Comparison of ENCODE assay signal across 16 cellular contexts in genomic region chr15:92268900-92269299, GRCh38.
A peak's percentile ranks its signal among the peaks of the same experiment; 100 is the strongest.
DNase-seq lines count a peak whose midpoint lies in the region; ATAC-seq and TF ChIP-seq lines count a peak whose summit lies in the region.
"Had no signal": no experiment of that assay in that cellular context is flagged by ENCODE, and none has a peak within 500 bp of the region (broad histone marks: within the 10 kb centered on the region; RNA-seq: fewer than 3 reads in every experiment).

No MANE protein-coding gene starts in this region.

- H3K27ac ChIP-seq in lower lobe of right lung: no peak overlapping the region
- H3K27ac ChIP-seq in effector memory CD4-positive, alpha-beta T cell (ENCODE audit: insufficient read depth, low read length, poor library complexity, severe bottlenecking): no peak overlapping the region
- H3K27ac ChIP-seq: A549 had no signal

- H3K36me3 ChIP-seq in lower lobe of right lung: no peaks in the 10 kb centered on the region
- no peaks in the 10 kb centered on the region for H3K36me3 ChIP-seq in effector memory CD4-positive, alpha-beta T cell (ENCODE audit: control insufficient read depth, insufficient read depth, low read length)

- H3K4me3 ChIP-seq in lower lobe of right lung: no peak overlapping the region
- H3K4me3 ChIP-seq in effector memory CD4-positive, alpha-beta T cell (ENCODE audit: insufficient read depth, low read depth, low read length, poor library complexity, severe bottlenecking): no peak overlapping the region
- H3K4me3 ChIP-seq: A549 had no signal

- H3K4me1 ChIP-seq in lower lobe of right lung: no peaks in the 10 kb centered on the region
- H3K4me1 ChIP-seq in effector memory CD4-positive, alpha-beta T cell (ENCODE audit: control insufficient read depth, insufficient read depth, low read length, poor library complexity, severe bottlenecking): no peaks in the 10 kb centered on the region
- H3K4me1 ChIP-seq: A549 had no signal

- intact Hi-C loops in lower lobe of right lung (cut with DNase I): no loop called here

- ATAC-seq in lower lobe of right lung (peak; percentile 19 to 29), HG03039 (IDR thresholded peaks at IDR 0.05; ENCODE audit: unreplicated experiment) (no peak), HG03045 (IDR thresholded peaks at IDR 0.05; ENCODE audit: unreplicated experiment) (no peak)

- no peak for TF ChIP-seq CTCF in lower lobe of right lung (IDR thresholded peaks at IDR 0.05)

- DNase-seq in NCI-H2107 treated with DMSO at 0.1 percent for 48 hours (lab: John Stamatoyannopoulos, UW; ENCODE audit: unreplicated experiment) (peak; percentile 46), NCI-H2107 (lab: John Stamatoyannopoulos, UW) (no peak), NCI-H1694 treated with DMSO at 0.1 percent for 48 hours (lab: John Stamatoyannopoulos, UW) (peak; percentile 57), NCI-H69 (lab: John Stamatoyannopoulos, UW) (peak; percentile 10), lower lobe of right lung (no peak)
- DNase-seq in effector memory CD4-positive, alpha-beta T cell: no peak
- DNase-seq: GOT3; MM.1S; NCI-H1105 treated with DMSO at 0.1 percent for 48 hours; NK-92 treated with Interleukin-12 subunit alpha and Interleukin-12 subunit beta, amount 100 ng/mL, for 24 hours; OCI-M1; RPMI8226; T-helper 2 cell had no signal

- no peaks in the 10 kb centered on the region for H3K27me3 ChIP-seq in lower lobe of right lung (ENCODE audit: low read depth)
- H3K27me3 ChIP-seq in effector memory CD4-positive, alpha-beta T cell (replicated peaks; ENCODE audit: control insufficient read depth, insufficient read depth, low read length, poor library complexity, severe bottlenecking): no peaks in the 10 kb centered on the region

- H3K9me3 ChIP-seq in lower lobe of right lung: no peaks in the 10 kb centered on the region
- no peaks in the 10 kb centered on the region for H3K9me3 ChIP-seq in effector memory CD4-positive, alpha-beta T cell (ENCODE audit: control insufficient read depth, low read length)
- H3K9me3 ChIP-seq: A549 had no signal

Comparison
In these comparisons a context has a peak if more than half of its experiments do, and no peak if none do; other contexts are left out.
1. DNase-seq: peak in NCI-H2107 treated with DMSO at 0.1 percent for 48 hours (single experiment), NCI-H1694 treated with DMSO at 0.1 percent for 48 hours (single experiment) and NCI-H69 (single experiment); none in NCI-H2107 (single experiment), lower lobe of right lung (single experiment) and effector memory CD4-positive, alpha-beta T cell (0 of 3).
2. ATAC-seq: peak in lower lobe of right lung (2 of 2); none in HG03039 (single experiment) and HG03045 (single experiment).